Comparison of ENCODE assay signal across 8 cellular contexts in genomic region chr1:40709100-40709801, GRCh38. TPM values are rescaled to one million over a fixed set of nuclear protein-coding genes. Genes with fewer than 3 reads are reported as not detected.
DNase-seq lines count a peak whose midpoint lies in the region; ATAC-seq and TF ChIP-seq lines count a peak whose summit lies in the region.

No MANE protein-coding gene starts in this region.

- H3K27me3 ChIP-seq in DND-41 (ENCODE audit: insufficient read depth, low read length, poor library complexity) (no peaks in the 10 kb centered on the region), RWPE2 (ENCODE audit: insufficient read depth, poor library complexity, severe bottlenecking) (no peaks in the 10 kb centered on the region)

- H3K27ac ChIP-seq in DND-41 (ENCODE audit: low read length): peak overlapping the region; percentile 42
- peak overlapping the region; percentile 94 for H3K27ac ChIP-seq in RWPE2 (ENCODE audit: poor library complexity, severe bottlenecking)

- H3K36me3 ChIP-seq in DND-41 (ENCODE audit: insufficient read depth, low read length) (peaks cover 12% of the 10 kb centered on the region), RWPE2 (ENCODE audit: low read depth) (peaks cover 12% of the 10 kb centered on the region)

- H3K4me1 Mint-ChIP-seq in nephron progenitor cell: peaks cover 49% of the 10 kb centered on the region
- H3K4me1 Mint-ChIP-seq in stimulated activated naive CD8-positive, alpha-beta T cell treated with anti-CD3 and anti-CD28 coated beads, Interleukin-15, Interleukin-2, amounts not matched to agents 100 ng/mL and 50 ng/mL, for 24 hours (ENCODE audit: low read depth): peaks cover 66% of the 10 kb centered on the region

- peak overlapping the region; percentile 99 for H3K27ac Mint-ChIP-seq in nephron progenitor cell
- peak overlapping the region; percentile 85 for H3K27ac Mint-ChIP-seq in stimulated activated naive CD8-positive, alpha-beta T cell treated with anti-CD3 and anti-CD28 coated beads, Interleukin-15, Interleukin-2, amounts not matched to agents 100 ng/mL and 50 ng/mL, for 24 hours

- peak overlapping the region; percentile 100 for H3K4me3 Mint-ChIP-seq in nephron progenitor cell
- peak overlapping the region; percentile 84 for H3K4me3 Mint-ChIP-seq in stimulated activated naive CD8-positive, alpha-beta T cell treated with anti-CD3 and anti-CD28 coated beads, Interleukin-15, Interleukin-2, amounts not matched to agents 100 ng/mL and 50 ng/mL, for 24 hours

- H4K20me1 ChIP-seq in DND-41 (ENCODE audit: insufficient read depth, low read length): peaks cover 31% of the 10 kb centered on the region; the same call in 1 of the 2 replicates

- in situ Hi-C loops in KBM-7 (cut with MboI; ENCODE audit: low pct_unique_long_range_greater_than_20kb, low sequenced_read_pairs): no loop called here

- peaks cover 31% of the 10 kb centered on the region for H3K4me1 ChIP-seq in DND-41 (ENCODE audit: insufficient read depth, low read length)
- H3K4me1 ChIP-seq in RWPE2 (ENCODE audit: insufficient read depth, poor library complexity, severe bottlenecking): peaks cover 24% of the 10 kb centered on the region

- H3K4me3 ChIP-seq in DND-41 (ENCODE audit: low read depth in 1 of 2, low read length in 2 of 2) (peak overlapping the region; percentile 2 to 52; a peak in 3 of 4 replicates), RWPE2 (ENCODE audit: severe bottlenecking) (peak overlapping the region; percentile 51), fibroblast of villous mesenchyme (ENCODE audit: low read depth, low read length) (peak overlapping the region; percentile 81)

- H3K9me3 ChIP-seq in DND-41 (ENCODE audit: insufficient read depth, low read length, severe bottlenecking): no peaks in the 10 kb centered on the region
- H3K9me3 ChIP-seq in RWPE2 (ENCODE audit: severe bottlenecking): no peaks in the 10 kb centered on the region

- H3K36me3 Mint-ChIP-seq in nephron progenitor cell (ENCODE audit: low read depth): peaks cover 8% of the 10 kb centered on the region
- peaks cover 8% of the 10 kb centered on the region for H3K36me3 Mint-ChIP-seq in stimulated activated naive CD8-positive, alpha-beta T cell treated with anti-CD3 and anti-CD28 coated beads, Interleukin-15, Interleukin-2, amounts not matched to agents 100 ng/mL and 50 ng/mL, for 24 hours (ENCODE audit: low read depth)

- H3K9ac ChIP-seq in DND-41 (ENCODE audit: low read depth, low read length): peak overlapping the region; percentile 47

- peak overlapping the region; percentile 57 for H3K4me2 ChIP-seq in DND-41 (ENCODE audit: insufficient read depth, low read length)

- no peaks in the 10 kb centered on the region for H3K27me3 Mint-ChIP-seq in nephron progenitor cell (ENCODE audit: low read depth, poor library complexity)
- H3K27me3 Mint-ChIP-seq in stimulated activated naive CD8-positive, alpha-beta T cell treated with anti-CD3 and anti-CD28 coated beads, Interleukin-15, Interleukin-2, amounts not matched to agents 100 ng/mL and 50 ng/mL, for 24 hours: no peaks in the 10 kb centered on the region

- ATAC-seq in DND-41 (ENCODE audit: insufficient read depth, low read depth) (peak; percentile 98), GM21737 (IDR thresholded peaks at IDR 0.05; ENCODE audit: unreplicated experiment) (peak; percentile 80), RWPE2 (ENCODE audit: low read depth) (peak; percentile 90)

- TF ChIP-seq CTCF in DND-41 (IDR thresholded peaks at IDR 0.05; ENCODE audit: borderline replicate concordance, extremely low read depth, low read length, poor library complexity, severe bottlenecking) (no peak), RWPE2 (IDR thresholded peaks at IDR 0.05; ENCODE audit: poor library complexity, severe bottlenecking) (no peak), fibroblast of villous mesenchyme (IDR thresholded peaks at IDR 0.05; ENCODE audit: insufficient read depth, low read depth, low read length) (no peak), nephron progenitor cell (IDR thresholded peaks at IDR 0.05) (no peak)

- peak overlapping the region; percentile 14; the same call in 1 of the 2 replicates for H2AFZ ChIP-seq in DND-41 (ENCODE audit: low read depth, low read length)

- DNase-seq in DND-41 (peak; percentile 80), KBM-7 (peak; percentile 96), RWPE2 (ENCODE audit: low spot score) (peak; percentile 82), fibroblast of villous mesenchyme (ENCODE audit: low read depth) (peak; percentile 96), nephron progenitor cell (peak; percentile 69)
- peak; percentile 87 for DNase-seq in activated effector memory CD4-positive, alpha-beta T cell treated with anti-CD3 and anti-CD28 coated beads, Interleukin-2, amount 50 U/mL, for 16 hours

- peaks cover 97% of the 10 kb centered on the region for H3K79me2 ChIP-seq in DND-41 (ENCODE audit: insufficient read depth, low read length)

- H3K9me3 Mint-ChIP-seq in nephron progenitor cell: no peaks in the 10 kb centered on the region
- H3K9me3 Mint-ChIP-seq in stimulated activated naive CD8-positive, alpha-beta T cell treated with anti-CD3 and anti-CD28 coated beads, Interleukin-15, Interleukin-2, amounts not matched to agents 100 ng/mL and 50 ng/mL, for 24 hours: no peaks in the 10 kb centered on the region

RNA-seq across cellular contexts. Expression of gene NFYC, which starts 17.7 kb away (rescaled TPM):
- 19.0 TPM in 2 replicates for total RNA-seq in fibroblast of villous mesenchyme

RNA-seq across cellular contexts. Expression of gene RIMS3, which starts 43.8 kb away (rescaled TPM):
- total RNA-seq in fibroblast of villous mesenchyme: 0.32 and 0.86 TPM in 2 replicates

Comparison
In these comparisons a context has a peak if more than half of its experiments do, and no peak if none do; other contexts are left out.
1. Peak in every context shown above with its lines: DNase-seq, ATAC-seq, H3K4me3 ChIP-seq and H3K27ac ChIP-seq.
2. H3K4me3 ChIP-seq: peak in every context shown above with its lines; median percentile 81 in fibroblast of villous mesenchyme; 51 in RWPE2; 27 in DND-41.